In genomic region chr14:94780536-94781404, GRCh38 we compare ENCODE assay signal across 28 cellular contexts. TPM values are rescaled to one million over a fixed set of nuclear protein-coding genes. Genes with fewer than 3 reads are reported as not detected.
A peak's percentile ranks its signal among the peaks of the same experiment; 100 is the strongest.
DNase-seq lines count a peak whose midpoint lies in the region; ATAC-seq and TF ChIP-seq lines count a peak whose summit lies in the region.
"Had no signal": no experiment of that assay in that cellular context is flagged by ENCODE, and none has a peak within 500 bp of the region (broad histone marks: within the 10 kb centered on the region; RNA-seq: fewer than 3 reads in every experiment).

No MANE protein-coding gene starts in this region.

- no peak overlapping the region for H3K4me3 ChIP-seq in right atrium auricular region
- no peak overlapping the region for H3K4me3 ChIP-seq in NT2/D1 (ENCODE audit: insufficient read length, low read depth)
- H3K4me3 ChIP-seq: K562, MG63, SJCRH30 had no signal

- H3K9me3 Mint-ChIP-seq in immature natural killer cell = peaks cover 0 to 2% (median 0%) of the 10 kb centered on the region in 6 donors
- H3K9me3 Mint-ChIP-seq: CD8-positive, alpha-beta T cell had no signal

- H3K27ac Mint-ChIP-seq in immature natural killer cell = no peak overlapping the region
- H3K27ac Mint-ChIP-seq: CD8-positive, alpha-beta T cell had no signal

- H3K27ac ChIP-seq in right atrium auricular region = no peak overlapping the region
- H3K27ac ChIP-seq: SJCRH30 had no signal

- TF ChIP-seq CTCF in right atrium auricular region (IDR thresholded peaks at IDR 0.05) = no peak

- no peaks in the 10 kb centered on the region for H3K4me1 Mint-ChIP-seq in immature natural killer cell

- H3K9me3 ChIP-seq in right atrium auricular region = no peaks in the 10 kb centered on the region
- no peaks in the 10 kb centered on the region for H3K9me3 ChIP-seq in NT2/D1 (ENCODE audit: insufficient read depth, low read length)
- H3K9me3 ChIP-seq: MG63, SJCRH30 had no signal

- DNase-seq in cardiac septum (ENCODE audit: low spot score) = peak; percentile 10
- DNase-seq in right atrium auricular region (ENCODE audit: low spot score) = no peak
- DNase-seq in NT2/D1 (ENCODE audit: low read depth, low spot score) = peak; percentile 60
- peak; percentile 47 for DNase-seq in iPS-NIHi11 (ENCODE audit: low spot score)
- DNase-seq in immature natural killer cell = no peak
- DNase-seq in stimulated activated CD4-positive, alpha-beta T cell treated with anti-CD3 and anti-CD28 coated beads, Interleukin-2, amount 100 ng/mL, for 48 hours = no peak
- DNase-seq: 8988T; AML-193; C1 segment of cervical spinal cord; Calu3; CD8-positive, alpha-beta T cell; DMS153; HCEC 1CT; MG63; NCI-H1048; NCI-H1436; NCI-H1930; NCI-H345; NCI-H524 treated with DMSO at 0.1 percent for 48 hours; NCI-H82; OCI-M1; SJCRH30; T-helper 1 cell had no signal

- no peaks in the 10 kb centered on the region for H3K36me3 ChIP-seq in right atrium auricular region
- no peaks in the 10 kb centered on the region for H3K36me3 ChIP-seq in NT2/D1 (ENCODE audit: insufficient read depth, insufficient read length, low read length)
- H3K36me3 ChIP-seq: MG63, SJCRH30 had no signal

- intact Hi-C loops in cardiac septum (cut with DNase I) = no loop called here

- no peaks in the 10 kb centered on the region for H3K36me3 Mint-ChIP-seq in immature natural killer cell
- H3K36me3 Mint-ChIP-seq: CD8-positive, alpha-beta T cell had no signal

- no peak overlapping the region for H3K9ac ChIP-seq in NT2/D1 (ENCODE audit: insufficient read length, low read depth)

- no peaks in the 10 kb centered on the region for H3K4me1 ChIP-seq in right atrium auricular region
- H3K4me1 ChIP-seq in NT2/D1 (ENCODE audit: insufficient read depth, insufficient read length) = no peaks in the 10 kb centered on the region
- H3K4me1 ChIP-seq: SJCRH30 had no signal

- no peak overlapping the region for H3K4me3 Mint-ChIP-seq in immature natural killer cell
- H3K4me3 Mint-ChIP-seq: CD8-positive, alpha-beta T cell had no signal

- ATAC-seq in GM19455 (IDR thresholded peaks at IDR 0.05; ENCODE audit: unreplicated experiment) (no peak), HG03159 (IDR thresholded peaks at IDR 0.05; ENCODE audit: unreplicated experiment) (no peak)
- ATAC-seq: CD8-positive, alpha-beta T cell; HepG2; K562 had no signal

- H3K27me3 Mint-ChIP-seq in immature natural killer cell (ENCODE audit: low read depth in 3 of 3) = peaks cover 8 to 33% (median 12%) of the 10 kb centered on the region in 3 donors

- H3K27me3 ChIP-seq in right atrium auricular region (peaks cover 3 to 5% of the 10 kb centered on the region in 2 donors), NT2/D1 (ENCODE audit: insufficient read depth, insufficient read length) (peaks cover 41% of the 10 kb centered on the region)
- H3K27me3 ChIP-seq: MG63, SJCRH30 had no signal

RNA-seq across cellular contexts. Expression of gene GSC, which starts 10.9 kb away (rescaled TPM):
- total RNA-seq in cardiac septum (0.43 TPM), right atrium auricular region (under 1 TPM in 1 of 2 donors, not detected in 1; 0.52 TPM)
- not detected for polyA plus RNA-seq in immature natural killer cell
- total RNA-seq: Calu3; CD8-positive, alpha-beta T cell; HepG2; K562 had no signal
- polyA plus RNA-seq: AG04450, HepG2, K562 had no signal

Comparison
In these comparisons a context has a peak if more than half of its experiments do, and no peak if none do; other contexts are left out.
1. DNase-seq: peak in cardiac septum (single experiment), NT2/D1 (single experiment) and iPS-NIHi11 (single experiment); none in right atrium auricular region (single experiment), immature natural killer cell (0 of 3) and stimulated activated CD4-positive, alpha-beta T cell treated with anti-CD3 and anti-CD28 coated beads, Interleukin-2, amount 100 ng/mL, for 48 hours (0 of 2).